Comparison of ENCODE assay signal across 1 cellular context in genomic region chr16:11992008-11992584, GRCh38.
TF ChIP-seq lines count a peak whose summit lies in the region.

No MANE protein-coding gene starts in this region.

TF ChIP-seq in K562, 482 proteins besides CTCF, POLR2A, EP300 and RAD21:
- TF ChIP-seq IFI16 (CRISPR knock-in tag; IDR thresholded peaks at IDR 0.05) (no peak), ZNF79 (CRISPR knock-in tag; IDR thresholded peaks at IDR 0.05; ENCODE audit: low read depth) (no peak), TRIM24 (IDR thresholded peaks at IDR 0.05) (peak in 1 of 2 experiments; percentile 12; a peak in 1 of 4 replicates), HMGN3 (IDR thresholded peaks at IDR 0.05; ENCODE audit: borderline replicate concordance, extremely low read depth, insufficient read length, low read depth, low read length) (no peak), ZBED1 (IDR thresholded peaks at IDR 0.05) (no peak), CEBPG (CRISPR knock-in tag; IDR thresholded peaks at IDR 0.05) (no peak), CEBPG (tag; conservative IDR thresholded peaks at IDR 0.05 in 1 of 2, IDR thresholded peaks at IDR 0.05 in 1 of 2) (peak; percentile 66 to 68), ZMIZ1 (IDR thresholded peaks at IDR 0.05; ENCODE audit: low read depth in 2 of 2, low read length in 2 of 2) (no peak)
- TF ChIP-seq, protein P1, sequence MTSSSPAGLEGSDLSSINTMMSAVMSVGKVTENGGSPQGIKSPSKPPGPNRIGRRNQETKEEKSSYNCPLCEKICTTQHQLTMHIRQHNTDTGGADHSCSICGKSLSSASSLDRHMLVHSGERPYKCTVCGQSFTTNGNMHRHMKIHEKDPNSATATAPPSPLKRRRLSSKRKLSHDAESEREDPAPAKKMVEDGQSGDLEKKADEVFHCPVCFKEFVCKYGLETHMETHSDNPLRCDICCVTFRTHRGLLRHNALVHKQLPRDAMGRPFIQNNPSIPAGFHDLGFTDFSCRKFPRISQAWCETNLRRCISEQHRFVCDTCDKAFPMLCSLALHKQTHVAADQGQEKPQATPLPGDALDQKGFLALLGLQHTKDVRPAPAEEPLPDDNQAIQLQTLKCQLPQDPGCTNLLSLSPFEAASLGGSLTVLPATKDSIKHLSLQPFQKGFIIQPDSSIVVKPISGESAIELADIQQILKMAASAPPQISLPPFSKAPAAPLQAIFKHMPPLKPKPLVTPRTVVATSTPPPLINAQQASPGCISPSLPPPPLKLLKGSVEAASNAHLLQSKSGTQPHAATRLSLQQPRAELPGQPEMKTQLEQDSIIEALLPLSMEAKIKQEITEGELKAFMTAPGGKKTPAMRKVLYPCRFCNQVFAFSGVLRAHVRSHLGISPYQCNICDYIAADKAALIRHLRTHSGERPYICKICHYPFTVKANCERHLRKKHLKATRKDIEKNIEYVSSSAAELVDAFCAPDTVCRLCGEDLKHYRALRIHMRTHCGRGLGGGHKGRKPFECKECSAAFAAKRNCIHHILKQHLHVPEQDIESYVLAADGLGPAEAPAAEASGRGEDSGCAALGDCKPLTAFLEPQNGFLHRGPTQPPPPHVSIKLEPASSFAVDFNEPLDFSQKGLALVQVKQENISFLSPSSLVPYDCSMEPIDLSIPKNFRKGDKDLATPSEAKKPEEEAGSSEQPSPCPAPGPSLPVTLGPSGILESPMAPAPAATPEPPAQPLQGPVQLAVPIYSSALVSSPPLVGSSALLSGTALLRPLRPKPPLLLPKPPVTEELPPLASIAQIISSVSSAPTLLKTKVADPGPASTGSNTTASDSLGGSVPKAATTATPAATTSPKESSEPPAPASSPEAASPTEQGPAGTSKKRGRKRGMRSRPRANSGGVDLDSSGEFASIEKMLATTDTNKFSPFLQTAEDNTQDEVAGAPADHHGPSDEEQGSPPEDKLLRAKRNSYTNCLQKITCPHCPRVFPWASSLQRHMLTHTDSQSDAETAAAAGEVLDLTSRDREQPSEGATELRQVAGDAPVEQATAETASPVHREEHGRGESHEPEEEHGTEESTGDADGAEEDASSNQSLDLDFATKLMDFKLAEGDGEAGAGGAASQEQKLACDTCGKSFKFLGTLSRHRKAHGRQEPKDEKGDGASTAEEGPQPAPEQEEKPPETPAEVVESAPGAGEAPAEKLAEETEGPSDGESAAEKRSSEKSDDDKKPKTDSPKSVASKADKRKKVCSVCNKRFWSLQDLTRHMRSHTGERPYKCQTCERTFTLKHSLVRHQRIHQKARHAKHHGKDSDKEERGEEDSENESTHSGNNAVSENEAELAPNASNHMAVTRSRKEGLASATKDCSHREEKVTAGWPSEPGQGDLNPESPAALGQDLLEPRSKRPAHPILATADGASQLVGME (CRISPR knock-in tag; IDR thresholded peaks at IDR 0.05): no peak
